ENCODE assay signal across 1 cellular context in genomic region chr17:30920282-30920681, GRCh38.
TF ChIP-seq lines count a peak whose summit lies in the region.

No MANE protein-coding gene starts in this region.

TF ChIP-seq in SK-N-SH, 30 proteins besides CTCF, POLR2A, EP300 and RAD21 (continued from another document):
- TF ChIP-seq, protein P1, sequence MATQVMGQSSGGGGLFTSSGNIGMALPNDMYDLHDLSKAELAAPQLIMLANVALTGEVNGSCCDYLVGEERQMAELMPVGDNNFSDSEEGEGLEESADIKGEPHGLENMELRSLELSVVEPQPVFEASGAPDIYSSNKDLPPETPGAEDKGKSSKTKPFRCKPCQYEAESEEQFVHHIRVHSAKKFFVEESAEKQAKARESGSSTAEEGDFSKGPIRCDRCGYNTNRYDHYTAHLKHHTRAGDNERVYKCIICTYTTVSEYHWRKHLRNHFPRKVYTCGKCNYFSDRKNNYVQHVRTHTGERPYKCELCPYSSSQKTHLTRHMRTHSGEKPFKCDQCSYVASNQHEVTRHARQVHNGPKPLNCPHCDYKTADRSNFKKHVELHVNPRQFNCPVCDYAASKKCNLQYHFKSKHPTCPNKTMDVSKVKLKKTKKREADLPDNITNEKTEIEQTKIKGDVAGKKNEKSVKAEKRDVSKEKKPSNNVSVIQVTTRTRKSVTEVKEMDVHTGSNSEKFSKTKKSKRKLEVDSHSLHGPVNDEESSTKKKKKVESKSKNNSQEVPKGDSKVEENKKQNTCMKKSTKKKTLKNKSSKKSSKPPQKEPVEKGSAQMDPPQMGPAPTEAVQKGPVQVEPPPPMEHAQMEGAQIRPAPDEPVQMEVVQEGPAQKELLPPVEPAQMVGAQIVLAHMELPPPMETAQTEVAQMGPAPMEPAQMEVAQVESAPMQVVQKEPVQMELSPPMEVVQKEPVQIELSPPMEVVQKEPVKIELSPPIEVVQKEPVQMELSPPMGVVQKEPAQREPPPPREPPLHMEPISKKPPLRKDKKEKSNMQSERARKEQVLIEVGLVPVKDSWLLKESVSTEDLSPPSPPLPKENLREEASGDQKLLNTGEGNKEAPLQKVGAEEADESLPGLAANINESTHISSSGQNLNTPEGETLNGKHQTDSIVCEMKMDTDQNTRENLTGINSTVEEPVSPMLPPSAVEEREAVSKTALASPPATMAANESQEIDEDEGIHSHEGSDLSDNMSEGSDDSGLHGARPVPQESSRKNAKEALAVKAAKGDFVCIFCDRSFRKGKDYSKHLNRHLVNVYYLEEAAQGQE (IDR thresholded peaks at IDR 0.05; ENCODE audit: low read depth, low read length): no peak
- no peak for TF ChIP-seq JUND (IDR thresholded peaks at IDR 0.05)
- no peak for TF ChIP-seq FOSL2 (IDR thresholded peaks at IDR 0.05; ENCODE audit: borderline replicate concordance, low read depth)
- TF ChIP-seq TCF12 (IDR thresholded peaks at IDR 0.05): no peak
- TF ChIP-seq MEF2A (IDR thresholded peaks at IDR 0.05; ENCODE audit: borderline replicate concordance, low read depth): no peak
- TF ChIP-seq NRF1 (IDR thresholded peaks at IDR 0.05; ENCODE audit: low read depth, low read length): no peak
- no peak for TF ChIP-seq TEAD4 (IDR thresholded peaks at IDR 0.05; ENCODE audit: borderline replicate concordance, insufficient read depth)
